10 cellular contexts compared by ENCODE assay signal in the genomic region with DNA sequence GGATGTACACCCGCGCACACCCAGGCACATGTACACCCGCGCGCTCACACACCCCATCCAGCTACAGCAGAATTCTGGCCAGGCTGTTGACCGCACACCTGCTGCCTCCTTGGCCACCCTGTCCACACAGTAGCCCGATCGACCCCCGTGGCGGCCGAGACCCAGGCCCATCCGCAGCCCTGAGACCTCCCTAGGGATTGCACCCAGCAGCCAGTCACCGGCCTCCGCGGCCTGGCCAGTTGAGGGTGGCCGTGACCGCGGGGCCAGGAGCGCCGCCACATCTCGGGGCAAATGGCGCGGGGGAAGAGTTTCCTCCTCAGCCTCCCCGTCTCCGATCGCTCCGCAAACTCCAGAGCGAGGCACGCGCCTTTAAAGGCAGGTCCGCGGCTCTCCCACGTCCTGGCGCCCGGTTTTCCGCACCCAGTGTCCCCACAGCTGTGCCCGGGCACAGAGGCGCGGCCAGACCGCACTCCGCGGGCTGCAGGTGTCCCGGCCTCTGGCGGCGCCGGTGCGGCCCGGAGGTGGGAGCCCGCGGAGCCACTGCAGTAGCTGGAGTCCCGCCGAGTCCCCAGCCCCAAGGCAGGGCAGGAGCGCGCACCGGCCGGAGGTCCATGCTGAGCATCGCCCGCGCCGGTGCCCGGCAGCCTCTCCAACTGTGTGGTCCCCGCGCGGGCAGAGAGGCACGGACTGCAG. TPM values are rescaled to one million over a fixed set of nuclear protein-coding genes. Genes with fewer than 3 reads are reported as not detected.
DNase-seq lines count a peak whose midpoint lies in the region; ATAC-seq and TF ChIP-seq lines count a peak whose summit lies in the region.
"Had no signal": no experiment of that assay in that cellular context is flagged by ENCODE, and none has a peak within 500 bp of the region (broad histone marks: within the 10 kb centered on the region; RNA-seq: fewer than 3 reads in every experiment).

No MANE protein-coding gene starts in this region.

- DNase-seq in NCI-H748 (lab: John Stamatoyannopoulos, UW; ENCODE audit: unreplicated experiment), result peak; percentile 65
- no peak for DNase-seq in NCI-H748 treated with DMSO at 0.1 percent for 48 hours (lab: John Stamatoyannopoulos, UW)
- DNase-seq in coronary artery (ENCODE audit: low spot score), result no peak
- no peak for DNase-seq in lung (ENCODE audit: low spot score)
- DNase-seq in thoracic aorta (ENCODE audit: low spot score), result no peak
- DNase-seq in GDM1 (lab: John Stamatoyannopoulos, UW), result no peak
- DNase-seq in NK-92 treated with Interleukin-12 subunit alpha and Interleukin-12 subunit beta, amount 100 ng/mL, for 24 hours (lab: John Stamatoyannopoulos, UW), result no peak
- DNase-seq: stimulated activated CD4-positive, alpha-beta T cell treated with anti-CD3 and anti-CD28 coated beads, Interleukin-2, amount 100 ng/mL, for 48 hours had no signal

- no peak overlapping the region for H3K27ac ChIP-seq in coronary artery
- no peak overlapping the region for H3K27ac ChIP-seq in lung (ENCODE audit: low read depth in 1 of 2, low read length in 1 of 2)
- H3K27ac ChIP-seq in thoracic aorta, result no peak overlapping the region

- H3K4me3 ChIP-seq in coronary artery (peak overlapping the region; percentile 67), lung (peak overlapping the region; percentile 3), thoracic aorta (peak overlapping the region; percentile 36)

- TF ChIP-seq CTCF in coronary artery (IDR thresholded peaks at IDR 0.05), result no peak
- TF ChIP-seq CTCF in lung (IDR thresholded peaks at IDR 0.05; ENCODE audit: control extremely low read depth, extremely low read depth), result no peak
- TF ChIP-seq CTCF in thoracic aorta (IDR thresholded peaks at IDR 0.05), result no peak

- no peak for ATAC-seq in lung (ENCODE audit: insufficient read depth, low FRiP score)
- ATAC-seq in thoracic aorta (ENCODE audit: insufficient number of reproducible peaks, low FRiP score, low read depth), result no peak
- ATAC-seq in HG03159 (IDR thresholded peaks at IDR 0.05; ENCODE audit: unreplicated experiment), result no peak

- no peaks in the 10 kb centered on the region for H3K36me3 ChIP-seq in lung (ENCODE audit: control insufficient read depth in 2 of 2, insufficient read depth in 2 of 2, low read length in 2 of 2)
- no peaks in the 10 kb centered on the region for H3K36me3 ChIP-seq in thoracic aorta

- H3K4me1 ChIP-seq in lung (ENCODE audit: control insufficient read depth in 2 of 2, insufficient read depth in 2 of 2, low read length in 2 of 2), result peaks cover 0 to 10% of the 10 kb centered on the region in 2 donors
- H3K4me1 ChIP-seq in thoracic aorta (ENCODE audit: control insufficient read depth in 1 of 2, low read depth in 2 of 2), result peaks cover 11 to 22% of the 10 kb centered on the region in 2 donors

- 8 to 9% methylated on average over 58 to 65 of the region's 65 CpGs for whole genome bisulfite sequencing in lung, 2 donors

- H3K27me3 ChIP-seq in lung (ENCODE audit: control insufficient read depth, insufficient read depth), result peaks cover 11% of the 10 kb centered on the region
- H3K27me3 ChIP-seq in thoracic aorta (replicated peaks; ENCODE audit: insufficient read depth), result peaks cover 12% of the 10 kb centered on the region

- peaks cover 0 to 4% of the 10 kb centered on the region in 2 donors for H3K9me3 ChIP-seq in lung (ENCODE audit: control insufficient read depth in 2 of 2, insufficient read depth in 1 of 2, low read length in 1 of 2)
- no peaks in the 10 kb centered on the region for H3K9me3 ChIP-seq in thoracic aorta

RNA-seq across cellular contexts. Expression of gene ADAMTS16, which starts 0.6 kb away (rescaled TPM):
- under 1 TPM; 0.09 to 0.97 TPM for total RNA-seq in lung
- polyA plus RNA-seq in lung, result not detected
- total RNA-seq in thoracic aorta, result not detected
- total RNA-seq: activated T-helper 2 cell treated with anti-CD3 and anti-CD28 coated beads, Interferon-gamma antibody, Interleukin-2, Interleukin-4, amounts not matched to agents 10 μg/mL and 5 μg/mL and 100 μg/mL, durations not matched to agents 14 hours and 24 hours and 36 hours had no signal

Comparison
In these comparisons a context has a peak if more than half of its experiments do, and no peak if none do; other contexts are left out.
1. H3K4me3 ChIP-seq: peak in every context shown above with its lines; median percentile 67 in coronary artery; 36 in thoracic aorta; 3 in lung.